ENCODE assay signal across 15 cellular contexts in genomic region chr7:2097492-2097891, GRCh38.
"Had no signal": no experiment of that assay in that cellular context is flagged by ENCODE, and none has a peak within 500 bp of the region (broad histone marks: within the 10 kb centered on the region; RNA-seq: fewer than 3 reads in every experiment).

No MANE protein-coding gene starts in this region.

- FAIRE-seq: TTC549 had no signal

- H3K27ac ChIP-seq: ascending aorta, esophagus squamous epithelium, heart right ventricle, tibial artery had no signal

- ATAC-seq: activated CD8-positive, alpha-beta memory T cell treated with anti-CD3 and anti-CD28 coated beads, Interleukin-2, amount 10 ng/mL, durations not matched to agents 7 days and 5 days; heart right ventricle had no signal

- H3K4me1 ChIP-seq: ascending aorta, esophagus squamous epithelium, tibial artery had no signal

- H3K27ac Mint-ChIP-seq: activated CD4-positive, alpha-beta memory T cell treated with anti-CD3 and anti-CD28 coated beads, Interleukin-2, amount 10 ng/mL, durations not matched to agents 7 days and 5 days; activated CD8-positive, alpha-beta memory T cell treated with anti-CD3 and anti-CD28 coated beads, Interleukin-2, amount 10 ng/mL, durations not matched to agents 7 days and 5 days; progenitor cell of endocrine pancreas; T-helper 2 cell treated with Interferon-gamma antibody and Interleukin-4, amounts not matched to agents 5 μg/mL and 100 μg/mL, for 36 hours had no signal

- H3K4me3 Mint-ChIP-seq: activated CD4-positive, alpha-beta memory T cell treated with anti-CD3 and anti-CD28 coated beads, Interleukin-2, amount 10 ng/mL, durations not matched to agents 7 days and 5 days; activated CD8-positive, alpha-beta memory T cell treated with anti-CD3 and anti-CD28 coated beads, Interleukin-2, amount 10 ng/mL, durations not matched to agents 7 days and 5 days; T-helper 2 cell treated with Interferon-gamma antibody and Interleukin-4, amounts not matched to agents 5 μg/mL and 100 μg/mL, for 36 hours had no signal

- H3K4me3 ChIP-seq: ascending aorta, esophagus squamous epithelium, heart right ventricle, tibial artery had no signal

- DNase-seq: activated CD4-positive, alpha-beta memory T cell treated with anti-CD3 and anti-CD28 coated beads, Interleukin-2, amount 10 ng/mL, durations not matched to agents 7 days and 5 days; activated CD4-positive, alpha-beta T cell treated with anti-CD3 and anti-CD28 coated beads for 4 hours; activated CD8-positive, alpha-beta memory T cell treated with anti-CD3 and anti-CD28 coated beads, Interleukin-2, amount 10 ng/mL, durations not matched to agents 7 days and 5 days; cerebellar nuclear complex; cortex of kidney; effector memory CD4-positive, alpha-beta T cell; esophagus squamous epithelium; heart right ventricle; mesenchymal stem cell; stimulated activated naive CD4-positive, alpha-beta T cell treated with Interleukin-2 at 50 U/mL for 16 hours; tibial artery had no signal

- H3K36me3 ChIP-seq: ascending aorta, esophagus squamous epithelium, heart right ventricle, tibial artery had no signal

- H3K27me3 Mint-ChIP-seq: activated CD4-positive, alpha-beta memory T cell treated with anti-CD3 and anti-CD28 coated beads, Interleukin-2, amount 10 ng/mL, durations not matched to agents 7 days and 5 days; activated CD8-positive, alpha-beta memory T cell treated with anti-CD3 and anti-CD28 coated beads, Interleukin-2, amount 10 ng/mL, durations not matched to agents 7 days and 5 days; progenitor cell of endocrine pancreas had no signal

- H3K9me3 Mint-ChIP-seq: activated CD4-positive, alpha-beta memory T cell treated with anti-CD3 and anti-CD28 coated beads, Interleukin-2, amount 10 ng/mL, durations not matched to agents 7 days and 5 days; T-helper 2 cell treated with Interferon-gamma antibody and Interleukin-4, amounts not matched to agents 5 μg/mL and 100 μg/mL, for 36 hours had no signal

- H3K27me3 ChIP-seq: ascending aorta, esophagus squamous epithelium, heart right ventricle, tibial artery had no signal

- H3K9me3 ChIP-seq: ascending aorta, esophagus squamous epithelium, heart right ventricle, tibial artery had no signal
